ENCODE assay signal across 33 cellular contexts in the genomic region with DNA sequence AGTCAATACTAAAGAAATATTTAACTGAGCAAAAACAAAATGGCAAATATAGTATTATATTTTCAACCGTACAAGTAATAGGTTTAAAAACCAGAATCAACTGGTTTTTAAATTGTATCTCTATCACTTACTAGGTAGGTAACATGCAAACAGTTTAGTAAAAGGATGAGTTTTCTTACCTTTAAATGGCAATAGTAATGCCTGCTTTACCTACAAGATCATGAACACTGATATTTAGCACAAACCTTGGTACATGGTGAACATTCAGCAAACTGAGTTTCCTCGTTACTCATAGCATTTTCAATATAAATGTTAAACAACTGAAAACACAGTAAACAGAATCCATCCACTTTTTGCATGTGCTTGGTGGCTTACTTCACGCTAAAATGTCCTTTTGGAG.
"Had no signal": no experiment of that assay in that cellular context is flagged by ENCODE, and none has a peak within 500 bp of the region (broad histone marks: within the 10 kb centered on the region; RNA-seq: fewer than 3 reads in every experiment).

No MANE protein-coding gene starts in this region.

- DNase-seq: activated CD4-positive, alpha-beta memory T cell treated with anti-CD3 and anti-CD28 coated beads, Interleukin-2, amount 10 ng/mL, durations not matched to agents 7 days and 5 days; activated CD4-positive, alpha-beta T cell treated with anti-CD3 and anti-CD28 coated beads for 1 hour; activated CD4-positive, alpha-beta T cell treated with anti-CD3 and anti-CD28 coated beads for 48 hours; activated CD4-positive, CD25-positive, alpha-beta regulatory T cell; activated CD8-positive, alpha-beta memory T cell treated with anti-CD3 and anti-CD28 coated beads for 24 hours; activated CD8-positive, alpha-beta memory T cell treated with anti-CD3 and anti-CD28 coated beads, Interleukin-2, amount 10 ng/mL, durations not matched to agents 7 days and 5 days; activated CD8-positive, alpha-beta memory T cell treated with anti-CD3 and anti-CD28 coated beads, Interleukin-2, amount 50 U/mL, for 48 hours; activated effector memory CD4-positive, alpha-beta T cell treated with Interleukin-2 at 50 U/mL for 16 hours; activated naive CD4-positive, alpha-beta T cell treated with anti-CD3 and anti-CD28 coated beads, Interleukin-2, amount 10 ng/mL, durations not matched to agents 7 days and 5 days; activated naive CD8-positive, alpha-beta T cell treated with anti-CD3 and anti-CD28 coated beads, Interleukin-2, amount 50 U/mL, for 24 hours; activated T-cell treated with anti-CD3 and anti-CD28 coated beads, Interleukin-2, amount 50 U/mL, for 48 hours; aorta; brain microvascular endothelial cell; central memory CD4-positive, alpha-beta T cell; MG63; NCI-H1048; NCI-H1105 treated with DMSO at 0.1 percent for 48 hours; NCI-H1436; NCI-H1694; NCI-H1930; NCI-H2081 treated with DMSO at 0.1 percent for 48 hours; NCI-H345; NCI-H524 treated with DMSO at 0.1 percent for 48 hours; SHP77; SJCRH30; SW 1271; T-helper 1 cell; T-helper 2 cell; T1000; WERI-Rb-1 had no signal

- H3K27ac Mint-ChIP-seq: activated CD4-positive, alpha-beta memory T cell treated with anti-CD3 and anti-CD28 coated beads, Interleukin-2, amount 10 ng/mL, durations not matched to agents 7 days and 5 days; activated CD8-positive, alpha-beta memory T cell treated with anti-CD3 and anti-CD28 coated beads, Interleukin-2, amount 10 ng/mL, durations not matched to agents 7 days and 5 days; activated naive CD4-positive, alpha-beta T cell treated with anti-CD3 and anti-CD28 coated beads, Interleukin-2, amount 10 ng/mL, durations not matched to agents 7 days and 5 days; activated naive CD8-positive, alpha-beta T cell; activated naive CD8-positive, alpha-beta T cell treated with anti-CD3 and anti-CD28 coated beads, Interleukin-2, amount 50 U/mL, for 24 hours had no signal

- H3K9me3 Mint-ChIP-seq: activated CD4-positive, alpha-beta memory T cell treated with anti-CD3 and anti-CD28 coated beads, Interleukin-2, amount 10 ng/mL, durations not matched to agents 7 days and 5 days; activated naive CD4-positive, alpha-beta T cell treated with anti-CD3 and anti-CD28 coated beads, Interleukin-2, amount 10 ng/mL, durations not matched to agents 7 days and 5 days; activated naive CD8-positive, alpha-beta T cell treated with anti-CD3 and anti-CD28 coated beads, Interleukin-2, amount 50 U/mL, for 24 hours had no signal

- H3K4me3 ChIP-seq: MG63, SJCRH30, SK-N-MC had no signal

- H3K36me3 Mint-ChIP-seq: activated CD8-positive, alpha-beta memory T cell treated with anti-CD3 and anti-CD28 coated beads, Interleukin-2, amount 10 ng/mL, durations not matched to agents 7 days and 5 days; activated naive CD4-positive, alpha-beta T cell treated with anti-CD3 and anti-CD28 coated beads, Interleukin-2, amount 10 ng/mL, durations not matched to agents 7 days and 5 days; activated naive CD8-positive, alpha-beta T cell had no signal

- H3K4me3 Mint-ChIP-seq: activated CD4-positive, alpha-beta memory T cell treated with anti-CD3 and anti-CD28 coated beads, Interleukin-2, amount 10 ng/mL, durations not matched to agents 7 days and 5 days; activated CD8-positive, alpha-beta memory T cell treated with anti-CD3 and anti-CD28 coated beads, Interleukin-2, amount 10 ng/mL, durations not matched to agents 7 days and 5 days; activated naive CD4-positive, alpha-beta T cell treated with anti-CD3 and anti-CD28 coated beads, Interleukin-2, amount 10 ng/mL, durations not matched to agents 7 days and 5 days; activated naive CD8-positive, alpha-beta T cell; activated naive CD8-positive, alpha-beta T cell treated with anti-CD3 and anti-CD28 coated beads, Interleukin-2, amount 50 U/mL, for 24 hours had no signal

- H3K9me3 ChIP-seq: MG63, SJCRH30 had no signal

- ATAC-seq: activated CD8-positive, alpha-beta memory T cell treated with anti-CD3 and anti-CD28 coated beads, Interleukin-2, amount 10 ng/mL, durations not matched to agents 7 days and 5 days; activated naive CD8-positive, alpha-beta T cell treated with anti-CD3 and anti-CD28 coated beads, Interleukin-2, amount 50 U/mL, for 24 hours; Panc1 had no signal

- H3K4me1 Mint-ChIP-seq: activated CD4-positive, alpha-beta memory T cell treated with anti-CD3 and anti-CD28 coated beads, Interleukin-2, amount 10 ng/mL, durations not matched to agents 7 days and 5 days; activated CD8-positive, alpha-beta memory T cell treated with anti-CD3 and anti-CD28 coated beads, Interleukin-2, amount 10 ng/mL, durations not matched to agents 7 days and 5 days; activated naive CD4-positive, alpha-beta T cell treated with anti-CD3 and anti-CD28 coated beads, Interleukin-2, amount 10 ng/mL, durations not matched to agents 7 days and 5 days; activated naive CD8-positive, alpha-beta T cell treated with anti-CD3 and anti-CD28 coated beads, Interleukin-2, amount 50 U/mL, for 24 hours had no signal

- H3K36me3 ChIP-seq: brain microvascular endothelial cell, MG63, SJCRH30, WERI-Rb-1 had no signal

- H3K27me3 ChIP-seq: brain microvascular endothelial cell, MG63, SJCRH30 had no signal

- H3K27ac ChIP-seq: brain microvascular endothelial cell, SJCRH30, SK-N-MC, WERI-Rb-1 had no signal

- H3K27me3 Mint-ChIP-seq: activated CD4-positive, alpha-beta memory T cell treated with anti-CD3 and anti-CD28 coated beads, Interleukin-2, amount 10 ng/mL, durations not matched to agents 7 days and 5 days; activated CD8-positive, alpha-beta memory T cell treated with anti-CD3 and anti-CD28 coated beads, Interleukin-2, amount 10 ng/mL, durations not matched to agents 7 days and 5 days; activated naive CD4-positive, alpha-beta T cell treated with anti-CD3 and anti-CD28 coated beads, Interleukin-2, amount 10 ng/mL, durations not matched to agents 7 days and 5 days; activated naive CD8-positive, alpha-beta T cell; activated naive CD8-positive, alpha-beta T cell treated with anti-CD3 and anti-CD28 coated beads, Interleukin-2, amount 50 U/mL, for 24 hours had no signal
